In the genomic region with DNA sequence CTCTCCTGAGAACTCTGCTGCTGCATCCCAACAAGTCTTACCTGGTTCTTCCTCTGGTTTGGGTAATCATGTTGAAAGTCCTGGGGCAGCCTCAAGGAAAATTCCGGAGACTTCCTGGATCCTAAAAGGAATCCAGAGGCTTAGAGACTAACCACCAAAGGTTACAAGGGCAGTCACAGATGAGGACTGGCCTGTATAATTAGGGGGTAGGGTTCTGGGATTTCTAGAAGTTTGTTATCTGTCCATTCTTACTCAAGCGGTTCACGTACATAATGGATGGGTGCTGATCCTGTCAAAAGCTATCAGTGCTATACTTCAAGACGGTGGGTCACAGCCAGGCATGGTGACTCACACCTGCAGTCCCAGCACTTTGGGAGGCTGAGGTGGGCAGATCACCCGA, we compare ENCODE assay signal across 22 cellular contexts. TPM values are rescaled to one million over a fixed set of nuclear protein-coding genes. Genes with fewer than 3 reads are reported as not detected.
DNase-seq lines count a peak whose midpoint lies in the region; ATAC-seq and TF ChIP-seq lines count a peak whose summit lies in the region.
"Had no signal": no experiment of that assay in that cellular context is flagged by ENCODE, and none has a peak within 500 bp of the region (broad histone marks: within the 10 kb centered on the region; RNA-seq: fewer than 3 reads in every experiment).

No MANE protein-coding gene starts in this region.

- TF ChIP-seq CTCF in H9 (conservative IDR thresholded peaks at IDR 0.05) (no peak), PC-9 (conservative IDR thresholded peaks at IDR 0.05) (no peak)

- no peak overlapping the region for H4K8ac ChIP-seq in H9 (replicated peaks; ENCODE audit: insufficient read length, low read depth, low read length)

- no peak overlapping the region for H3T11ph ChIP-seq in H9 (ENCODE audit: low read length)

- H3K79me1 ChIP-seq in H9 (ENCODE audit: insufficient read depth, low read depth, low read length, poor library complexity, severe bottlenecking) = no peaks in the 10 kb centered on the region

- POLR2A ChIA-PET in PC-9 (lab: Charles Lee; ENCODE audit: unreplicated experiment) = no interaction called here

- no peak overlapping the region for H2BK120ac ChIP-seq in H9 (ENCODE audit: low read depth, low read length, poor library complexity, severe bottlenecking)

- peak overlapping the region; percentile 15 for H2BK5ac ChIP-seq in H9 (ENCODE audit: insufficient read length, low read length)

- peaks cover 0 to 6% (median 6%) of the 10 kb centered on the region in 3 experiments; a peak in 5 of 7 replicates for H3K36me3 Mint-ChIP-seq in H9 (ENCODE audit: insufficient read depth in 1 of 3, low read depth in 3 of 3)
- H3K36me3 Mint-ChIP-seq in activated naive CD8-positive, alpha-beta T cell treated with anti-CD3 and anti-CD28 coated beads for 36 hours = no peaks in the 10 kb centered on the region
- H3K36me3 Mint-ChIP-seq: CD4-positive, CD25-positive, alpha-beta regulatory T cell; CD8-positive, alpha-beta T cell had no signal

- TSS peak; percentile 18 for BruUV-seq in PC-9 (replicated peaks; lab: Mats Ljungman, UMichigan)

- H2BK12ac ChIP-seq in H9 (ENCODE audit: insufficient read length, low read depth, low read length) = no peak overlapping the region

- no peak overlapping the region for H3K9ac ChIP-seq in H9 (ENCODE audit: extremely low read depth, insufficient read length, low read length)
- H3K9ac ChIP-seq: BLaER1 had no signal

- H3K9me3 ChIP-seq in H9 (ENCODE audit: control insufficient read depth, low read depth, low read length) (no peaks in the 10 kb centered on the region), PC-9 (ENCODE audit: insufficient read depth, low read depth) (no peaks in the 10 kb centered on the region; the same call in 1 of the 2 replicates)
- H3K9me3 ChIP-seq: Caco-2 had no signal

- intact Hi-C loops in PC-9 (cut with micrococcal nuclease; ENCODE audit: unreplicated experiment) (no loop called here), sciatic nerve (cut with DNase I) (no loop called here)

- CTCF ChIA-PET in PC-9 (lab: Charles Lee) = no interaction called here

- no peak overlapping the region for H2AK5ac ChIP-seq in H9 (ENCODE audit: insufficient read length, low read length)

- peaks cover 5 to 7% of the 10 kb centered on the region in 2 experiments; a peak in 1 of 4 replicates for H3K4me1 Mint-ChIP-seq in H9
- no peaks in the 10 kb centered on the region for H3K4me1 Mint-ChIP-seq in activated naive CD8-positive, alpha-beta T cell treated with anti-CD3 and anti-CD28 coated beads for 36 hours
- H3K4me1 Mint-ChIP-seq: B cell; CD4-positive, CD25-positive, alpha-beta regulatory T cell had no signal

- H3K4me3 ChIP-seq in PC-9 = no peak overlapping the region
- H3K4me3 ChIP-seq: BLaER1, GM23338 had no signal

- ATAC-seq in sciatic nerve = no peak
- ATAC-seq: CD8-positive, alpha-beta T cell; GM23338 had no signal

- H3K27me3 ChIP-seq in H9 (ENCODE audit: insufficient read depth, low read length) = no peaks in the 10 kb centered on the region
- H3K27me3 ChIP-seq in PC-9 (ENCODE audit: insufficient read depth, low read depth) = no peaks in the 10 kb centered on the region
- H3K27me3 ChIP-seq: BLaER1 had no signal

- H3K27ac ChIP-seq in H9 (ENCODE audit: insufficient read length, low read depth, low read length) (no peak overlapping the region), PC-9 (peak overlapping the region; percentile 50)
- H3K27ac ChIP-seq: BLaER1, C4-2B had no signal

- no peak overlapping the region for H2BK15ac ChIP-seq in H9 (ENCODE audit: low read depth, low read length)

- no peak overlapping the region for H3K4me3 Mint-ChIP-seq in H9
- no peak overlapping the region for H3K4me3 Mint-ChIP-seq in activated naive CD8-positive, alpha-beta T cell treated with anti-CD3 and anti-CD28 coated beads for 36 hours
- H3K4me3 Mint-ChIP-seq: B cell; CD4-positive, CD25-positive, alpha-beta regulatory T cell; CD8-positive, alpha-beta T cell; GM23338 had no signal

- H3K27me3 Mint-ChIP-seq in H9 (ENCODE audit: low read depth) = no peaks in the 10 kb centered on the region; the same call in none of the 2 replicates
- H3K27me3 Mint-ChIP-seq in activated naive CD8-positive, alpha-beta T cell treated with anti-CD3 and anti-CD28 coated beads for 36 hours = peaks cover 5% of the 10 kb centered on the region
- H3K27me3 Mint-ChIP-seq: B cell had no signal

- H3K79me2 ChIP-seq in H9 (ENCODE audit: insufficient read depth, low read length) (no peaks in the 10 kb centered on the region), PC-9 (ENCODE audit: low read depth) (no peaks in the 10 kb centered on the region)

- no peaks in the 10 kb centered on the region for H3K9me2 ChIP-seq in PC-9 (ENCODE audit: insufficient read depth)

- peaks cover 7 to 15% of the 10 kb centered on the region in 2 experiments; a peak in 4 of 5 replicates for H3K9me3 Mint-ChIP-seq in H9
- H3K9me3 Mint-ChIP-seq in activated naive CD8-positive, alpha-beta T cell treated with anti-CD3 and anti-CD28 coated beads for 36 hours = peaks cover 3% of the 10 kb centered on the region
- H3K9me3 Mint-ChIP-seq: CD8-positive, alpha-beta T cell had no signal

- no peak overlapping the region for H3K4me2 ChIP-seq in H9 (ENCODE audit: insufficient read depth, insufficient read length, low read length)
- H3K4me2 ChIP-seq in PC-9 = peak overlapping the region; percentile 28
- H3K4me2 ChIP-seq: BLaER1, GM23338 had no signal

- DNase-seq in A172 (ENCODE audit: low spot score) (peak; percentile 36), H9 (no peak), PC-9 (peak; percentile 15 to 79), islet precursor cell (peak; percentile 96), sciatic nerve (ENCODE audit: low spot score) (no peak), AG20443 (ENCODE audit: low spot score) (no peak), GOT3 (lab: John Stamatoyannopoulos, UW) (no peak)
- no peak for DNase-seq in activated naive CD8-positive, alpha-beta T cell treated with anti-CD3 and anti-CD28 coated beads for 36 hours
- DNase-seq: 8988T; CD4-positive, CD25-positive, alpha-beta regulatory T cell; CD8-positive, alpha-beta T cell; DMS 273 treated with DMSO at 0.1 percent for 48 hours; DMS79; EL; GF-D8; HCEC 1CT had no signal

- H3K36me3 ChIP-seq in PC-9 (ENCODE audit: low read depth) = 0 out of 2 replicates have a peak, but pooled peaks cover 3% of the 10 kb centered on the region
- H3K36me3 ChIP-seq: BLaER1 had no signal

- no peak overlapping the region for H3K18ac ChIP-seq in H9 (ENCODE audit: insufficient read length, low read depth, low read length)

- no peaks in the 10 kb centered on the region for H3K23me2 ChIP-seq in H9 (ENCODE audit: insufficient read length, low read depth, low read length, poor library complexity, severe bottlenecking)

- no CpG with 5 or more reads among the region's 5 CpGs for WGBS in H9 (ENCODE audit: extremely low coverage, insufficient read length, low lambda C conversion rate)

- H4K5ac ChIP-seq in H9 (ENCODE audit: insufficient read length, low read depth, low read length) = no peak overlapping the region

- H3K14ac ChIP-seq in H9 (ENCODE audit: insufficient read depth, low read length) = no peak overlapping the region

- H2BK20ac ChIP-seq in H9 (ENCODE audit: low read depth, low read length, poor library complexity, severe bottlenecking) = no peak overlapping the region

- no peaks in the 10 kb centered on the region; the same call in 1 of the 2 replicates for H3K4me1 ChIP-seq in H9 (ENCODE audit: insufficient read depth, low read length)
- H3K4me1 ChIP-seq in PC-9 (replicated peaks; ENCODE audit: insufficient read depth) = peaks cover 37% of the 10 kb centered on the region
- H3K4me1 ChIP-seq: Caco-2 had no signal

- H3K56ac ChIP-seq in H9 (ENCODE audit: insufficient read length, low read depth, low read length) = no peak overlapping the region

- no peak overlapping the region for H3K4ac ChIP-seq in H9 (ENCODE audit: low read depth, low read length)

- H3K23ac ChIP-seq in H9 (ENCODE audit: insufficient read length, low read depth, low read length) = no peak overlapping the region

- H4K91ac ChIP-seq in H9 (ENCODE audit: insufficient read length, low read depth, low read length) = no peak overlapping the region

- H2AFZ ChIP-seq in H9 (ENCODE audit: low read length) (no peak overlapping the region), PC-9 (no peak overlapping the region)
- H2AFZ ChIP-seq: GM23338 had no signal

- H3K27ac Mint-ChIP-seq in H9 = no peak overlapping the region
- no peak overlapping the region for H3K27ac Mint-ChIP-seq in activated naive CD8-positive, alpha-beta T cell treated with anti-CD3 and anti-CD28 coated beads for 36 hours
- H3K27ac Mint-ChIP-seq: B cell; CD4-positive, CD25-positive, alpha-beta regulatory T cell; CD8-positive, alpha-beta T cell; GM23338 had no signal

- H3F3A ChIP-seq in PC-9 (ENCODE audit: insufficient read depth, low read depth) = peaks cover 45% of the 10 kb centered on the region

- H4K20me1 ChIP-seq in H9 (ENCODE audit: control insufficient read depth, insufficient read depth, insufficient read length) (no peaks in the 10 kb centered on the region), PC-9 (ENCODE audit: insufficient read depth) (no peaks in the 10 kb centered on the region)
- H4K20me1 ChIP-seq: BLaER1 had no signal

RNA-seq across cellular contexts. Expression of a gene that starts 51.4 kb away (rescaled TPM):
- total RNA-seq in A172 (2014; rRNA removed; shearing (Covaris generic)) = 0.93 and 1.7 TPM in 2 replicates
- total RNA-seq in H9 (2021) (18.9 and 19.7 TPM in 2 replicates), PC-9 (2021) (4.2 and 5.0 TPM in 2 replicates), sciatic nerve (31.8 TPM)
- total RNA-seq in activated naive CD8-positive, alpha-beta T cell treated with anti-CD3 and anti-CD28 coated beads for 36 hours = under 1 TPM; 0.74 TPM
- total RNA-seq: A673; CD4-positive, CD25-positive, alpha-beta regulatory T cell; CD8-positive, alpha-beta T cell had no signal

Comparison
In these comparisons a context has a peak if more than half of its experiments do, and no peak if none do; other contexts are left out.
1. DNase-seq: peak in A172 (single experiment), PC-9 (2 of 2) and islet precursor cell (single experiment); none in H9 (single experiment), activated naive CD8-positive, alpha-beta T cell treated with anti-CD3 and anti-CD28 coated beads for 36 hours (single experiment), sciatic nerve (single experiment), AG20443 (single experiment) and GOT3 (single experiment).